In the genomic region with DNA sequence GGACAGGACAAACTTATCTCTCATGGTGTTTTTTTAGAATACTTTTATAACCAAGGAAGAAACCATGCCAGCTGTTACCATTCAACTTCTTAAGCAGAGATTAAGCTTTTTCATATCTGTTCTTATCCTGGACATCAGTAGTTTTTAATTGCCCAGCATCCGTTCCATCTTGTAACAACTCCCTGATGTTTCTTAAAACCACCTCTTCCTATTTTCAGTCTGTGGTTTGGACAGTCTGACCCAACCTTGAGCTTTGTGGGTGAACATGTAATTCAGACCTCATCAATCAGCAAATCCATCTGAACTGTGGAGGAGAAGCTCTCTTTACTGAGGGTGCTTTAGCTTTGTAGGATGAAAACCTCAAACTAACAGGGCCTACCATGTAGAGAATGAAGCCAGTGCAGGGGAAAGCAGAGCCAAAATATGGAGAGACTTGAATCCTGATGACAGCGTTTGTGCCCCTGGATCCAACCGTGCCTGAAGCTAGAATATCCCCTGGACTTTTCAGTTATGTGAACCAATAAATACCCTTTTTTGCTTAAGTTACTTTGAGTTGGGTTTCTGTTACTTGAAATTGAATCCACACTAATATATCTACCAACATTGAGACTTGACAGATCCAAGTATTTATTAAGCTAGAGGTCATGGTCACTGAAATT, we compare ENCODE assay signal across 16 cellular contexts.
"Had no signal": no experiment of that assay in that cellular context is flagged by ENCODE, and none has a peak within 500 bp of the region (broad histone marks: within the 10 kb centered on the region; RNA-seq: fewer than 3 reads in every experiment).

No MANE protein-coding gene starts in this region.

- H3K9me3 ChIP-seq: thyroid gland had no signal

- ATAC-seq: activated CD8-positive, alpha-beta T cell treated with anti-CD3 and anti-CD28 coated beads, Interleukin-2, amount 10 ng/mL, durations not matched to agents 7 days and 5 days; foreskin keratinocyte; left cardiac atrium; lower lobe of right lung had no signal

- H3K27ac Mint-ChIP-seq: activated CD8-positive, alpha-beta T cell treated with anti-CD3 and anti-CD28 coated beads, Interleukin-2, amount 10 ng/mL, durations not matched to agents 7 days and 5 days; activated naive CD8-positive, alpha-beta T cell treated with anti-CD3 and anti-CD28 coated beads, Interleukin-2, amount 10 ng/mL, durations not matched to agents 7 days and 5 days; naive B cell had no signal

- H3K36me3 ChIP-seq: uterus had no signal

- H3K4me3 Mint-ChIP-seq: activated CD8-positive, alpha-beta T cell treated with anti-CD3 and anti-CD28 coated beads, Interleukin-2, amount 10 ng/mL, durations not matched to agents 7 days and 5 days; activated naive CD8-positive, alpha-beta T cell treated with anti-CD3 and anti-CD28 coated beads, Interleukin-2, amount 10 ng/mL, durations not matched to agents 7 days and 5 days; naive B cell had no signal

- H3K27me3 ChIP-seq: cardiac muscle cell, esophagus squamous epithelium, foreskin keratinocyte, thyroid gland, uterus had no signal

- DNase-seq: activated CD4-positive, alpha-beta T cell treated with anti-CD3 and anti-CD28 coated beads for 4 hours; activated CD8-positive, alpha-beta memory T cell treated with anti-CD3 and anti-CD28 coated beads, Interleukin-2, amount 50 U/mL, for 48 hours; activated CD8-positive, alpha-beta T cell treated with anti-CD3 and anti-CD28 coated beads, Interleukin-2, amount 10 ng/mL, durations not matched to agents 7 days and 5 days; activated naive CD8-positive, alpha-beta T cell treated with anti-CD3 and anti-CD28 coated beads, Interleukin-2, amount 10 ng/mL, durations not matched to agents 7 days and 5 days; esophagus squamous epithelium; foreskin keratinocyte; left cardiac atrium; lower lobe of right lung; midbrain; naive B cell; posterior cingulate gyrus; thyroid gland; uterus; WERI-Rb-1 had no signal

- H3K4me3 ChIP-seq: cardiac muscle cell, esophagus squamous epithelium, lower lobe of right lung, smooth muscle cell, thyroid gland, uterus had no signal

- H3K27ac ChIP-seq: cardiac muscle cell, esophagus squamous epithelium, foreskin keratinocyte, lower lobe of right lung, thyroid gland, uterus, WERI-Rb-1 had no signal

- H3K27me3 Mint-ChIP-seq: activated naive CD8-positive, alpha-beta T cell treated with anti-CD3 and anti-CD28 coated beads, Interleukin-2, amount 10 ng/mL, durations not matched to agents 7 days and 5 days; naive B cell had no signal

- H3K4me1 ChIP-seq: esophagus squamous epithelium, foreskin keratinocyte, lower lobe of right lung, thyroid gland, uterus had no signal
